Comparison of ENCODE assay signal across 26 cellular contexts in the genomic region with DNA sequence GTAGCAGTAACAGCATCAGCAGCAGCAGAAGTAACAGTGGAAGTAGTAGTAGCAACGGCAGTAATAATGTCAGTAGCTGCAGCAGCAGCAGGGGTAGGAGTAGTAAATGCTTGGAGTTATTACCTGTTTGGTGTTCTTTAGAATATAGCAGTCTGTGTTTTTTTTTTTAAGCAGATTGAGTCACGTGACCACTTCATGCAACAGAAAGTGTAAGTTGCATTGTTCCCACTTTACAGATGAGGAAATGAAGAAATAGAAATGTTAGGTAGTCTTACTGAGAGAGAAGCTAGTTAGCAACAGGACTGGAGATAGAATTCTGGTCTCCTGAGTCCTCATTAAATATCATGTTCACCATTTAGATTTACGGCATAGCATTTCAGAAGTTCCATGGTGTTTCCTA.
DNase-seq lines count a peak whose midpoint lies in the region; ATAC-seq, FAIRE-seq and TF ChIP-seq lines count a peak whose summit lies in the region.
"Had no signal": no experiment of that assay in that cellular context is flagged by ENCODE, and none has a peak within 500 bp of the region (broad histone marks: within the 10 kb centered on the region; RNA-seq: fewer than 3 reads in every experiment).

No MANE protein-coding gene starts in this region.

- no peak overlapping the region for H3K9ac ChIP-seq in HepG2 (ENCODE audit: insufficient read depth, low read depth, low read length)
- H3K9ac ChIP-seq in K562 (ENCODE audit: insufficient read depth in 1 of 2, low read depth in 2 of 2, low read length in 2 of 2): no peak overlapping the region
- H3K9ac ChIP-seq: BLaER1 had no signal

- H3K27me3 ChIP-seq in HepG2 (ENCODE audit: control insufficient read depth in 1 of 2, insufficient read depth in 2 of 2, low read length in 2 of 2) (no peaks in the 10 kb centered on the region), right lobe of liver (no peaks in the 10 kb centered on the region), K562 (ENCODE audit: control insufficient read depth in 2 of 2, insufficient read depth in 2 of 2, low read length in 2 of 2) (peaks cover 2 to 3% of the 10 kb centered on the region in 2 experiments; a peak in 1 of 5 replicates)
- H3K27me3 ChIP-seq: BE2C, BLaER1 had no signal

- no peak for DNase-seq in HepG2 (ENCODE audit: low spot score)
- DNase-seq in right lobe of liver: no peak
- no peak for DNase-seq in K562 (ENCODE audit: extremely low read depth in 1 of 4, low spot score in 3 of 4)
- no peak for DNase-seq in urothelium cell line (ENCODE audit: low spot score)
- DNase-seq in NCI-H345 (lab: John Stamatoyannopoulos, UW): no peak
- DNase-seq: ACHN; BE2C; C1 segment of cervical spinal cord; CD4-positive, alpha-beta memory T cell; CD4-positive, CD25-positive, alpha-beta regulatory T cell; CD8-positive, alpha-beta memory T cell; COR-L47; DMS 273 treated with DMSO at 0.1 percent for 48 hours; DMS153; DMS53; DMS79; DND-41; EL; GDM1 had no signal

- POLR2A ChIA-PET in HepG2 (lab: Yijun Ruan, JAX): no interaction called here
- POLR2A ChIA-PET in K562 (lab: Yijun Ruan, JAX): no interaction called here

- H3K79me2 ChIP-seq in HepG2 (ENCODE audit: insufficient read depth, low read length) (no peaks in the 10 kb centered on the region), K562 (ENCODE audit: control insufficient read depth, insufficient read depth, low read length) (no peaks in the 10 kb centered on the region)

- TF ChIP-seq EP300 in HepG2 (IDR thresholded peaks at IDR 0.05; ENCODE audit: low read depth in 2 of 2, low read length in 2 of 2): no peak
- no peak for TF ChIP-seq EP300 in HepG2 (CRISPR knock-in tag; IDR thresholded peaks at IDR 0.05; ENCODE audit: borderline replicate concordance)
- no peak for TF ChIP-seq EP300 in Ishikawa (IDR thresholded peaks at IDR 0.05; ENCODE audit: borderline replicate concordance)
- TF ChIP-seq EP300 in K562 (IDR thresholded peaks at IDR 0.05; ENCODE audit: low read length): no peak

- H2AFZ ChIP-seq in HepG2 (ENCODE audit: low read length) (no peak overlapping the region), K562 (ENCODE audit: low read depth, low read length) (no peak overlapping the region)

- FAIRE-seq in HepG2 (lab: Jason Lieb, UNC) (no peak), K562 (lab: Jason Lieb, UNC) (no peak), urothelium cell line (lab: Jason Lieb, UNC) (peak; percentile 66)
- FAIRE-seq: GM12891, GM19239 had no signal

- H4K20me1 ChIP-seq in HepG2 (ENCODE audit: insufficient read depth, low read length): no peaks in the 10 kb centered on the region
- H4K20me1 ChIP-seq in K562 (replicated peaks; ENCODE audit: control insufficient read depth, insufficient read depth, low read length): no peaks in the 10 kb centered on the region
- H4K20me1 ChIP-seq: BLaER1 had no signal

- TF ChIP-seq RAD21 in HepG2 (CRISPR knock-in tag; IDR thresholded peaks at IDR 0.05) (no peak), Ishikawa (IDR thresholded peaks at IDR 0.05; ENCODE audit: low read depth) (no peak), K562 (CRISPR knock-in tag; conservative IDR thresholded peaks at IDR 0.05 in 1 of 2, IDR thresholded peaks at IDR 0.05 in 1 of 2) (no peak)

- H3K4me2 ChIP-seq in HepG2 (ENCODE audit: low read depth, low read length) (no peak overlapping the region), K562 (ENCODE audit: insufficient read depth, low read length) (no peak overlapping the region)
- H3K4me2 ChIP-seq: BLaER1 had no signal

- H3K27ac ChIP-seq in HepG2 (ENCODE audit: extremely low read length, insufficient read depth, low read length) (no peak overlapping the region), right lobe of liver (no peak overlapping the region), K562 (ENCODE audit: extremely low read depth, low read depth, low read length) (no peak overlapping the region)
- H3K27ac ChIP-seq: 22Rv1, BLaER1 had no signal

- 25% methylated on average over 3 of the region's 3 CpGs for WGBS in HepG2 (ENCODE audit: low lambda C conversion rate)
- WGBS in right lobe of liver (ENCODE audit: insufficient coverage, low coverage, low lambda C conversion rate, missing lambda C conversion rate): 97% methylated on average over 3 of the region's 3 CpGs
- 0% methylated on average over 3 of the region's 3 CpGs for WGBS in K562 (ENCODE audit: insufficient coverage, low coverage, missing lambda C conversion rate)

- H3K4me1 ChIP-seq in HepG2 (ENCODE audit: insufficient read depth, low read length): no peaks in the 10 kb centered on the region
- H3K4me1 ChIP-seq in right lobe of liver: no peaks in the 10 kb centered on the region
- no peaks in the 10 kb centered on the region for H3K4me1 ChIP-seq in K562 (replicated peaks in 1 of 2; ENCODE audit: control insufficient read depth in 2 of 2, insufficient read depth in 2 of 2, low read length in 2 of 2)
- H3K4me1 ChIP-seq: BE2C had no signal

- intact Hi-C loops in HepG2 (cut with micrococcal nuclease; ENCODE audit: unreplicated experiment): no loop called here
- intact Hi-C loops in right lobe of liver (cut with DNase I): no loop called here
- intact Hi-C loops in K562 (cut with micrococcal nuclease): no loop called here

- no TSS peak for BruUV-seq in HepG2 (replicated peaks; lab: Mats Ljungman, UMichigan)
- BruUV-seq in K562 (replicated peaks; lab: Mats Ljungman, UMichigan): no TSS peak

- in situ Hi-C loops in HepG2 (cut with HindIII; ENCODE audit: extremely low pct_ligation_motif_present, low pct_unique_long_range_greater_than_20kb): no loop called here
- in situ Hi-C loops in K562 (cut with MboI): no loop called here

- CTCF ChIA-PET in HepG2 (lab: Yijun Ruan, JAX; ENCODE audit: low intra/inter-chr PET ratio, low total read pairs) (no interaction called here), K562 (lab: Yijun Ruan, JAX; ENCODE audit: low intra/inter-chr PET ratio) (no interaction called here)

- no peak for TF ChIP-seq POLR2A in HepG2 (IDR thresholded peaks at IDR 0.05; ENCODE audit: insufficient read depth in 1 of 2, low read depth in 2 of 2, low read length in 2 of 2)
- TF ChIP-seq POLR2A in right lobe of liver (IDR thresholded peaks at IDR 0.05): no peak
- no peak for TF ChIP-seq POLR2A in K562 (conservative IDR thresholded peaks at IDR 0.05)

- no peak overlapping the region for H3K4me3 ChIP-seq in HepG2 (replicated peaks in 1 of 3; ENCODE audit: insufficient read depth in 1 of 3, low read depth in 2 of 3, low read length in 3 of 3)
- H3K4me3 ChIP-seq in right lobe of liver: no peak overlapping the region
- no peak overlapping the region for H3K4me3 ChIP-seq in K562
- H3K4me3 ChIP-seq: BLaER1 had no signal

- no peaks in the 10 kb centered on the region for H3K9me1 ChIP-seq in K562 (ENCODE audit: control insufficient read depth, insufficient read depth, low read length)

- ATAC-seq in HepG2 (no peak), right lobe of liver (no peak), K562 (no peak), HG02610 (IDR thresholded peaks at IDR 0.05; ENCODE audit: unreplicated experiment) (no peak), GM21528 (IDR thresholded peaks at IDR 0.05; ENCODE audit: low FRiP score, unreplicated experiment) (no peak)

- TF ChIP-seq CTCF in HepG2 (CRISPR knock-in tag; IDR thresholded peaks at IDR 0.05) (no peak), right lobe of liver (IDR thresholded peaks at IDR 0.05) (no peak), K562 (IDR thresholded peaks at IDR 0.05 in 2 of 3, conservative IDR thresholded peaks at IDR 0.05 in 1 of 3; ENCODE audit: insufficient read depth in 2 of 3, low read depth in 1 of 3, low read length in 3 of 3) (no peak)

- H3K9me3 ChIP-seq in HepG2 (ENCODE audit: low read length): peaks cover 12% of the 10 kb centered on the region
- no peaks in the 10 kb centered on the region for H3K9me3 ChIP-seq in right lobe of liver
- no peaks in the 10 kb centered on the region for H3K9me3 ChIP-seq in K562 (replicated peaks; ENCODE audit: control insufficient read depth, insufficient read depth, low read depth, low read length)
- H3K9me3 ChIP-seq: BE2C had no signal

- H3K36me3 ChIP-seq in HepG2 (replicated peaks in 1 of 2; ENCODE audit: control insufficient read depth in 1 of 2, insufficient read depth in 2 of 2, low read length in 2 of 2): no peaks in the 10 kb centered on the region
- no peaks in the 10 kb centered on the region for H3K36me3 ChIP-seq in right lobe of liver
- no peaks in the 10 kb centered on the region for H3K36me3 ChIP-seq in K562 (ENCODE audit: control insufficient read depth, insufficient read depth, low read length)
- H3K36me3 ChIP-seq: BE2C, BLaER1 had no signal

TF ChIP-seq in HepG2, 621 proteins besides CTCF, POLR2A, EP300 and RAD21 (continues in another document):
- TF ChIP-seq ZNF234 (CRISPR knock-in tag; conservative IDR thresholded peaks at IDR 0.05): no peak

TF ChIP-seq in Ishikawa, 13 proteins besides CTCF, POLR2A, EP300 and RAD21:
- TF ChIP-seq, protein P1, sequence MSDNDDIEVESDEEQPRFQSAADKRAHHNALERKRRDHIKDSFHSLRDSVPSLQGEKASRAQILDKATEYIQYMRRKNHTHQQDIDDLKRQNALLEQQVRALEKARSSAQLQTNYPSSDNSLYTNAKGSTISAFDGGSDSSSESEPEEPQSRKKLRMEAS (IDR thresholded peaks at IDR 0.05): no peak
- TF ChIP-seq, protein P2, sequence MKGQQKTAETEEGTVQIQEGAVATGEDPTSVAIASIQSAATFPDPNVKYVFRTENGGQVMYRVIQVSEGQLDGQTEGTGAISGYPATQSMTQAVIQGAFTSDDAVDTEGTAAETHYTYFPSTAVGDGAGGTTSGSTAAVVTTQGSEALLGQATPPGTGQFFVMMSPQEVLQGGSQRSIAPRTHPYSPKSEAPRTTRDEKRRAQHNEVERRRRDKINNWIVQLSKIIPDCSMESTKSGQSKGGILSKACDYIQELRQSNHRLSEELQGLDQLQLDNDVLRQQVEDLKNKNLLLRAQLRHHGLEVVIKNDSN (IDR thresholded peaks at IDR 0.05): 0 out of 2 replicates have a peak, but pooled peaks have one; percentile 17
TF ChIP-seq in Ishikawa: peak in this region for 1.

TF ChIP-seq in K562, 482 proteins besides CTCF, POLR2A, EP300 and RAD21 (continues in another document):
- no peak for TF ChIP-seq TARDBP (IDR thresholded peaks at IDR 0.05)
- TF ChIP-seq, protein P3, sequence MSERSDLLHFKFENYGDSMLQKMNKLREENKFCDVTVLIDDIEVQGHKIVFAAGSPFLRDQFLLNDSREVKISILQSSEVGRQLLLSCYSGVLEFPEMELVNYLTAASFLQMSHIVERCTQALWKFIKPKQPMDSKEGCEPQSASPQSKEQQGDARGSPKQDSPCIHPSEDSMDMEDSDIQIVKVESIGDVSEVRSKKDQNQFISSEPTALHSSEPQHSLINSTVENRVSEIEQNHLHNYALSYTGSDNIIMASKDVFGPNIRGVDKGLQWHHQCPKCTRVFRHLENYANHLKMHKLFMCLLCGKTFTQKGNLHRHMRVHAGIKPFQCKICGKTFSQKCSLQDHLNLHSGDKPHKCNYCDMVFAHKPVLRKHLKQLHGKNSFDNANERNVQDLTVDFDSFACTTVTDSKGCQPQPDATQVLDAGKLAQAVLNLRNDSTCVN (CRISPR knock-in tag; IDR thresholded peaks at IDR 0.05): no peak
- TF ChIP-seq CBFA2T2 (conservative IDR thresholded peaks at IDR 0.05): peak; percentile 57
- no peak for TF ChIP-seq HNRNPH1 (optimal IDR thresholded peaks at IDR 0.05; ENCODE audit: low read depth, low read length)
- no peak for TF ChIP-seq BACH1 (tag; IDR thresholded peaks at IDR 0.05)
- no peak for TF ChIP-seq SP2 (IDR thresholded peaks at IDR 0.05; ENCODE audit: extremely low read depth, low read depth, low read length, poor library complexity, severe bottlenecking)
